ENCODE assay signal across 35 cellular contexts in the genomic region with DNA sequence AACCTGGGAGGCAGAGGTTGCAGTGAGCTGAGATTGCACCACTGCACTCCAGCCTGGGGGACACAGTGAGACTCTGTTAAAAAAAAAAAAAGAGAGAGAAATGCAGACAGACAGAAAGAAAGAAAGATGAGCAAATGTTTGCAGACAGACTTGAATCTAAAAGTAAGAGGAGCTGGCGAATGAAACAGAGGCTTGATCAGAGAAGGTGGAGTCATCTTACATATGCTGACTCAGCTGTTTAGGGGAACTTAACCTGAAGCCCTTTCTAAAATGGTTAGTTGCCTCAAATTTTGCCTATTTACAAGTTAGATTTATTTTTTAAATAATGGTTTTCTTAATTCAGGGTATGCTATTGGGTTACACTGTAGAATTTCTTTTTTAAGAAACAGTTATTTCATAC.
"Had no signal": no experiment of that assay in that cellular context is flagged by ENCODE, and none has a peak within 500 bp of the region (broad histone marks: within the 10 kb centered on the region; RNA-seq: fewer than 3 reads in every experiment).

No MANE protein-coding gene starts in this region.

- H2AFZ ChIP-seq: PC-9 had no signal

- H3K36me3 ChIP-seq: ascending aorta, cardiac muscle cell had no signal

- H3K9me3 ChIP-seq: ascending aorta had no signal

- H3K27me3 ChIP-seq: ascending aorta, cardiac muscle cell had no signal

- ATAC-seq: activated CD4-positive, alpha-beta T cell treated with anti-CD3 and anti-CD28 coated beads for 36 hours; activated CD4-positive, CD25-positive, alpha-beta regulatory T cell treated with anti-CD3 and anti-CD28 coated beads, Interleukin-2, amount 50 U/mL, for 24 hours; activated CD8-positive, alpha-beta T cell treated with anti-CD3 and anti-CD28 coated beads, Interleukin-2, amount 10 ng/mL, durations not matched to agents 7 days and 5 days; Right ventricle myocardium inferior; WTC11 had no signal

- H3K4me3 Mint-ChIP-seq: activated CD4-positive, alpha-beta T cell treated with anti-CD3 and anti-CD28 coated beads for 36 hours; activated CD4-positive, alpha-beta T cell treated with anti-CD3 and anti-CD28 coated beads, Interleukin-2, amount 10 ng/mL, durations not matched to agents 7 days and 5 days; activated CD8-positive, alpha-beta T cell treated with anti-CD3 and anti-CD28 coated beads, Interleukin-2, amount 10 ng/mL, durations not matched to agents 7 days and 5 days; activated naive CD4-positive, alpha-beta T cell treated with anti-CD3 and anti-CD28 coated beads, Interleukin-2, amount 50 U/mL, for 24 hours; activated naive CD8-positive, alpha-beta T cell treated with anti-CD3 and anti-CD28 coated beads, Interleukin-2, amount 10 ng/mL, durations not matched to agents 7 days and 5 days; activated T-cell treated with anti-CD3 and anti-CD28 coated beads, Interleukin-2, amount 50 U/mL, for 24 hours; central memory CD8-positive, alpha-beta T cell; WTC11 had no signal

- DNase-seq: activated CD4-positive, alpha-beta T cell treated with anti-CD3 and anti-CD28 coated beads for 36 hours; activated CD4-positive, alpha-beta T cell treated with anti-CD3 and anti-CD28 coated beads, Interleukin-2, amount 10 ng/mL, durations not matched to agents 7 days and 5 days; activated CD4-positive, alpha-beta T cell treated with anti-CD3 and anti-CD28 coated beads, Interleukin-2, amount 50 U/mL, for 48 hours; activated CD8-positive, alpha-beta T cell treated with anti-CD3 and anti-CD28 coated beads, Interleukin-2, amount 10 ng/mL, durations not matched to agents 7 days and 5 days; activated gamma-delta T cell; activated naive CD4-positive, alpha-beta T cell treated with Interleukin-2 at 50 U/mL for 16 hours; activated naive CD8-positive, alpha-beta T cell treated with anti-CD3 and anti-CD28 coated beads, Interleukin-2, amount 10 ng/mL, durations not matched to agents 7 days and 5 days; activated T-cell treated with anti-CD3 and anti-CD28 coated beads, Interleukin-2, amount 50 U/mL, for 24 hours; amygdala; NCI-H1092 treated with DMSO at 0.1 percent for 48 hours; NCI-H1417; NCI-H146; NCI-H187; NCI-H2029 treated with DMSO at 0.1 percent for 48 hours; NCI-H2107; NCI-H2171; NCI-H510A; NCI-H526; NCI-H748 treated with DMSO at 0.1 percent for 48 hours; NK-92 treated with Interleukin-12 subunit alpha and Interleukin-12 subunit beta, amount 100 ng/mL, for 24 hours; PC-9; SIG-M5; T-helper 1 cell; T-helper 2 cell; T-helper 9 cell had no signal

- H3K4me1 Mint-ChIP-seq: central memory CD8-positive, alpha-beta T cell had no signal

- H3K9me3 Mint-ChIP-seq: activated CD4-positive, alpha-beta T cell treated with anti-CD3 and anti-CD28 coated beads, Interleukin-2, amount 10 ng/mL, durations not matched to agents 7 days and 5 days; activated naive CD4-positive, alpha-beta T cell treated with anti-CD3 and anti-CD28 coated beads, Interleukin-2, amount 50 U/mL, for 24 hours; activated naive CD8-positive, alpha-beta T cell treated with anti-CD3 and anti-CD28 coated beads, Interleukin-2, amount 10 ng/mL, durations not matched to agents 7 days and 5 days; activated T-cell treated with anti-CD3 and anti-CD28 coated beads, Interleukin-2, amount 50 U/mL, for 24 hours; activated T-helper 2 cell treated with anti-CD3 and anti-CD28 coated beads, Interferon-gamma antibody, Interleukin-2, Interleukin-4, amounts not matched to agents 10 μg/mL and 5 μg/mL and 100 μg/mL, durations not matched to agents 14 hours and 24 hours and 36 hours; central memory CD8-positive, alpha-beta T cell had no signal

- H3K27ac Mint-ChIP-seq: activated CD4-positive, alpha-beta T cell treated with anti-CD3 and anti-CD28 coated beads for 36 hours; activated CD4-positive, alpha-beta T cell treated with anti-CD3 and anti-CD28 coated beads, Interleukin-2, amount 10 ng/mL, durations not matched to agents 7 days and 5 days; activated CD8-positive, alpha-beta T cell treated with anti-CD3 and anti-CD28 coated beads, Interleukin-2, amount 10 ng/mL, durations not matched to agents 7 days and 5 days; activated naive CD4-positive, alpha-beta T cell treated with anti-CD3 and anti-CD28 coated beads, Interleukin-2, amount 50 U/mL, for 24 hours; activated naive CD8-positive, alpha-beta T cell treated with anti-CD3 and anti-CD28 coated beads, Interleukin-2, amount 10 ng/mL, durations not matched to agents 7 days and 5 days; activated T-cell treated with anti-CD3 and anti-CD28 coated beads, Interleukin-2, amount 50 U/mL, for 24 hours; activated T-helper 2 cell treated with anti-CD3 and anti-CD28 coated beads, Interferon-gamma antibody, Interleukin-2, Interleukin-4, amounts not matched to agents 10 μg/mL and 5 μg/mL and 100 μg/mL, durations not matched to agents 14 hours and 24 hours and 36 hours; WTC11 had no signal

- H3K27me3 Mint-ChIP-seq: activated naive CD4-positive, alpha-beta T cell treated with anti-CD3 and anti-CD28 coated beads, Interleukin-2, amount 50 U/mL, for 24 hours had no signal

- H3K4me3 ChIP-seq: ascending aorta, cardiac muscle cell, PC-9 had no signal

- FAIRE-seq: RCC 7860 had no signal

- H3K27ac ChIP-seq: ascending aorta, cardiac muscle cell, PC-9, RWPE1 had no signal

- H3K4me2 ChIP-seq: PC-9 had no signal

- H3K36me3 Mint-ChIP-seq: activated naive CD4-positive, alpha-beta T cell treated with anti-CD3 and anti-CD28 coated beads, Interleukin-2, amount 50 U/mL, for 24 hours; activated naive CD8-positive, alpha-beta T cell treated with anti-CD3 and anti-CD28 coated beads, Interleukin-2, amount 10 ng/mL, durations not matched to agents 7 days and 5 days had no signal
